In genomic region chr4:110193822-110194761, GRCh38 we compare ENCODE assay signal across 8 cellular contexts. TPM values are rescaled to one million over a fixed set of nuclear protein-coding genes. Genes with fewer than 3 reads are reported as not detected.
DNase-seq lines count a peak whose midpoint lies in the region; ATAC-seq, FAIRE-seq and TF ChIP-seq lines count a peak whose summit lies in the region.

No MANE protein-coding gene starts in this region.

- H3K27ac ChIP-seq in HUES48 (ENCODE audit: low read depth, low read length): peak overlapping the region; percentile 78
- H3K27ac ChIP-seq in osteoblast (ENCODE audit: low read depth, low read length): peak overlapping the region; percentile 21
- H3K27ac ChIP-seq in transverse colon: peak overlapping the region; percentile 65 to 96 (median 92)

- 35 to 56% methylated on average over 4 to 8 of the region's 8 CpGs for WGBS in transverse colon (ENCODE audit: low coverage in 1 of 2), 2 donors

- H3K27me3 ChIP-seq in HUES48 (ENCODE audit: control insufficient read depth, insufficient read depth, low read length) (no peaks in the 10 kb centered on the region), osteoblast (ENCODE audit: insufficient read depth, low read length) (no peaks in the 10 kb centered on the region), transverse colon (no peaks in the 10 kb centered on the region)

- intact Hi-C loops in transverse colon (cut with DNase I; ENCODE audit: low total_unique reads): no loop called here

- peak; percentile 80 for TF ChIP-seq POLR2A in transverse colon (IDR thresholded peaks at IDR 0.05)

- TF ChIP-seq CTCF in osteoblast (IDR thresholded peaks at IDR 0.05; ENCODE audit: extremely low read depth, low read depth, low read length): no peak
- no peak for TF ChIP-seq CTCF in transverse colon (IDR thresholded peaks at IDR 0.05)

- H3K4me3 ChIP-seq in HUES48 (ENCODE audit: low read depth, low read length) (no peak overlapping the region), osteoblast (ENCODE audit: insufficient read depth, low read length) (no peak overlapping the region), transverse colon (no peak overlapping the region)

- H3K9ac ChIP-seq in HUES48 (ENCODE audit: low read depth, low read length): no peak overlapping the region

- H3K9me3 ChIP-seq in HUES48 (ENCODE audit: control insufficient read depth, insufficient read depth, low read length): no peaks in the 10 kb centered on the region
- no peaks in the 10 kb centered on the region for H3K9me3 ChIP-seq in osteoblast (ENCODE audit: low read depth, low read length)
- H3K9me3 ChIP-seq in transverse colon: no peaks in the 10 kb centered on the region

- H3K4me2 ChIP-seq in osteoblast (ENCODE audit: insufficient read depth, low read length): peak overlapping the region; percentile 2

- no peak for TF ChIP-seq EP300 in transverse colon (IDR thresholded peaks at IDR 0.05; ENCODE audit: low read depth)

- in situ Hi-C loops in transverse colon (cut with MboI; ENCODE audit: low pct_ligation_motif_present in 1 of 4, low pct_unique_long_range_greater_than_20kb in 1 of 4, low sequenced_read_pairs in 3 of 4): no loop called here

- FAIRE-seq in RCC 7860 (lab: Jason Lieb, UNC): peak; percentile 60

- H3K36me3 ChIP-seq in HUES48 (ENCODE audit: control insufficient read depth, insufficient read depth, low read length) (peaks cover 20% of the 10 kb centered on the region), osteoblast (ENCODE audit: insufficient read depth, low read length) (peaks cover 5% of the 10 kb centered on the region), transverse colon (no peaks in the 10 kb centered on the region)

- peaks cover 69% of the 10 kb centered on the region for H3K79me2 ChIP-seq in osteoblast (ENCODE audit: insufficient read depth, low read length)

- H3K4me1 ChIP-seq in HUES48 (ENCODE audit: control insufficient read depth, insufficient read depth, low read length) (peaks cover 25% of the 10 kb centered on the region), osteoblast (ENCODE audit: insufficient read depth, low read length) (peaks cover 17% of the 10 kb centered on the region), transverse colon (peaks cover 0 to 33% (median 24%) of the 10 kb centered on the region in 4 donors)

- DNase-seq in DMS153 (lab: John Stamatoyannopoulos, UW) (peak; percentile 88), RCC 7860 (ENCODE audit: low spot score) (peak; percentile 85), foreskin melanocyte (peak; percentile 90), osteoblast (ENCODE audit: insufficient read length, low spot score, missing footprints) (peak; percentile 94), transverse colon (peak; percentile 80)
- peak; percentile 88 for DNase-seq in activated effector memory CD4-positive, alpha-beta T cell treated with anti-CD3 and anti-CD28 coated beads, Interleukin-2, amount 50 U/mL, for 16 hours

- ATAC-seq in GM21447 (IDR thresholded peaks at IDR 0.05; ENCODE audit: unreplicated experiment): peak; percentile 69

- H2AFZ ChIP-seq in osteoblast (ENCODE audit: low read length): peak overlapping the region; percentile 46

- H4K20me1 ChIP-seq in osteoblast (ENCODE audit: insufficient read depth, low read length): no peaks in the 10 kb centered on the region

RNA-seq across cellular contexts. Expression of gene ELOVL6, which starts 4.3 kb away (rescaled TPM):
- total RNA-seq in osteoblast (12.7 and 19.7 TPM in 2 replicates), transverse colon (10 to 100 TPM in 3 of 4 donors, 1 to 10 TPM in 1; 3.4 to 25.9 (median 11.4) TPM)

Comparison
In these comparisons a context has a peak if more than half of its experiments do, and no peak if none do; other contexts are left out.
1. H3K27ac ChIP-seq: peak in every context shown above with its lines; median percentile 92 in transverse colon; 78 in HUES48; 21 in osteoblast.